In the genomic region with DNA sequence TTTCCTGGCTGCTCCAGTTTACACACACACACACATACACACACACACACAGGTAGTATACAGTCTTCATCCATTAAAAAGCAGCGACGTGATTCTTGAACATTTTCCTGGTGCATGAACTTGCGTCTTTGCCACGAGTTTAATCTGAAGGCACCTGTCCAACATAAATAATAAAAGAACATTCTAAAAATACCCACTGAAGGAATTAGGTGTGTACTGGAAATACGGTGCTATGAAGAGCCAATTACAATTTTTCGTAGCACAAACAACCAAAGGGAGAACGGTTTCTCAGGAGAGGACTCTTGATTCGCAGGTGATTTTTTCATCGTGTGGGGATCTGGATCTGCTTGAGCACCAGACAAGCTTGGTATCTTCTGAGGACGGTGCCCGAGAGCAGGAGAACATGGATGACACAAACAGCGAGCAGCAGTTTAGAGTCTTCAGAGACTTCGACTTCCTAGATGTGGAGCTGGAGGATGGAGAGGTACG, we compare ENCODE assay signal across 17 cellular contexts.
A peak's percentile ranks its signal among the peaks of the same experiment; 100 is the strongest.
DNase-seq lines count a peak whose midpoint lies in the region; ATAC-seq, FAIRE-seq and TF ChIP-seq lines count a peak whose summit lies in the region.
"Had no signal": no experiment of that assay in that cellular context is flagged by ENCODE, and none has a peak within 500 bp of the region (broad histone marks: within the 10 kb centered on the region; RNA-seq: fewer than 3 reads in every experiment).

No MANE protein-coding gene starts in this region.

- FAIRE-seq in endothelial cell of umbilical vein (lab: Jason Lieb, UNC), result peak; percentile 59
- FAIRE-seq: K562 had no signal

- dilution Hi-C loops in endothelial cell of umbilical vein (cut with MboI; ENCODE audit: extremely low pct_ligation_motif_present, low sequenced_read_pairs), result no loop called here

- ATAC-seq in left lung (peak; percentile 80), HG03280 (IDR thresholded peaks at IDR 0.05; ENCODE audit: unreplicated experiment) (no peak), GM18873 (IDR thresholded peaks at IDR 0.05; ENCODE audit: low FRiP score, unreplicated experiment) (no peak)
- ATAC-seq: activated CD8-positive, alpha-beta memory T cell treated with anti-CD3 and anti-CD28 coated beads, Interleukin-2, amount 10 ng/mL, durations not matched to agents 7 days and 5 days; K562 had no signal

- POLR2A ChIA-PET in endothelial cell of umbilical vein (lab: Charles Lee), result interaction anchor here (1.9 kb wide), 1 partner anchor 16 kb away, joined by 4 read pairs; no protein-coding TSS in a partner anchor
- POLR2A ChIA-PET in RWPE1 (lab: Yijun Ruan, JAX; ENCODE audit: low non-redundant PET), result no interaction called here

- BruUV-seq in endothelial cell of umbilical vein (replicated peaks; lab: Mats Ljungman, UMichigan), result no TSS peak

- H3K36me3 ChIP-seq in endothelial cell of umbilical vein (ENCODE audit: control insufficient read depth in 2 of 2, extremely low read depth in 1 of 2, insufficient read depth in 2 of 2, low read length in 2 of 2) (no peaks in the 10 kb centered on the region), left lung (peaks cover 0 to 19% of the 10 kb centered on the region in 2 donors), vagina (peaks cover 0 to 5% of the 10 kb centered on the region in 2 donors)
- H3K36me3 ChIP-seq: cardiac muscle cell had no signal

- peak overlapping the region; percentile 54 for H3K9ac ChIP-seq in endothelial cell of umbilical vein (replicated peaks; ENCODE audit: extremely low read depth, insufficient read depth, low read length)

- peak overlapping the region; percentile 90 for H2AFZ ChIP-seq in endothelial cell of umbilical vein (ENCODE audit: low read depth, low read length)

- intact Hi-C loops in endothelial cell of umbilical vein (cut with micrococcal nuclease), result loop anchor here (2.0 kb wide), 1 partner anchor 285 kb away; a partner anchor contains a TSS
- intact Hi-C loops in left lung (cut with DNase I), result no loop called here
- intact Hi-C loops in vagina (cut with DNase I), result no loop called here

- TF ChIP-seq POLR2A in endothelial cell of umbilical vein (IDR thresholded peaks at IDR 0.05; ENCODE audit: low read depth, low read length), result no peak
- no peak for TF ChIP-seq POLR2A in vagina (IDR thresholded peaks at IDR 0.05)

- H3K4me1 ChIP-seq in endothelial cell of umbilical vein (ENCODE audit: control insufficient read depth, extremely low read depth, insufficient read depth, low read length) (peaks cover 32% of the 10 kb centered on the region), left lung (no peaks in the 10 kb centered on the region), vagina (no peaks in the 10 kb centered on the region)

- no peaks in the 10 kb centered on the region for H3K9me1 ChIP-seq in endothelial cell of umbilical vein (replicated peaks; ENCODE audit: control insufficient read depth, extremely low read depth, insufficient read depth, low read length)

- H3K9me3 ChIP-seq in endothelial cell of umbilical vein (replicated peaks; ENCODE audit: control insufficient read depth, insufficient read depth, low read length), result no peaks in the 10 kb centered on the region
- H3K9me3 ChIP-seq in left lung, result no peaks in the 10 kb centered on the region
- H3K9me3 ChIP-seq in vagina, result no peaks in the 10 kb centered on the region

- TF ChIP-seq CTCF in endothelial cell of umbilical vein (IDR thresholded peaks at IDR 0.05; ENCODE audit: extremely low read depth in 1 of 2, insufficient read depth in 1 of 2, low read depth in 1 of 2, low read length in 2 of 2), result no peak
- no peak for TF ChIP-seq CTCF in left lung (IDR thresholded peaks at IDR 0.05)
- no peak for TF ChIP-seq CTCF in retinal pigment epithelial cell (conservative IDR thresholded peaks at IDR 0.05; ENCODE audit: low read depth, low read length)
- no peak for TF ChIP-seq CTCF in vagina (IDR thresholded peaks at IDR 0.05)
- no peak for TF ChIP-seq CTCF in RWPE1 (conservative IDR thresholded peaks at IDR 0.05; ENCODE audit: low read depth)

- H3K27ac ChIP-seq in endothelial cell of umbilical vein (ENCODE audit: insufficient read depth, low read depth, low read length) (peak overlapping the region; percentile 58), left lung (peak overlapping the region; percentile 74 to 77), vagina (peak overlapping the region; percentile 30), RWPE1 (no peak overlapping the region)
- H3K27ac ChIP-seq: cardiac muscle cell, WERI-Rb-1 had no signal

- H3K4me2 ChIP-seq in endothelial cell of umbilical vein (ENCODE audit: insufficient read depth, low read length), result peak overlapping the region; percentile 89

- H3K27me3 ChIP-seq in endothelial cell of umbilical vein (ENCODE audit: control insufficient read depth in 2 of 2, insufficient read depth in 2 of 2, low read length in 2 of 2) (no peaks in the 10 kb centered on the region), left lung (no peaks in the 10 kb centered on the region), vagina (no peaks in the 10 kb centered on the region)
- H3K27me3 ChIP-seq: cardiac muscle cell had no signal

- peak; percentile 82 for DNase-seq in endothelial cell of umbilical vein (ENCODE audit: low read depth, low spot score)
- no peak for DNase-seq in left lung
- peak; percentile 7 for DNase-seq in retinal pigment epithelial cell (ENCODE audit: low read depth)
- DNase-seq in vagina (ENCODE audit: extremely low spot score in 2 of 2), result no peak
- no peak for DNase-seq in RWPE1 (ENCODE audit: low spot score)
- no peak for DNase-seq in COLO829 (ENCODE audit: low spot score)
- DNase-seq: activated CD8-positive, alpha-beta memory T cell treated with anti-CD3 and anti-CD28 coated beads, Interleukin-2, amount 10 ng/mL, durations not matched to agents 7 days and 5 days; activated naive CD4-positive, alpha-beta T cell treated with anti-CD3 and anti-CD28 coated beads, Interleukin-2, amount 50 U/mL, for 16 hours; C1 segment of cervical spinal cord; NCI-H1092 treated with DMSO at 0.1 percent for 48 hours; NCI-H226; stimulated activated CD4-positive, alpha-beta T cell treated with anti-CD3 and anti-CD28 coated beads, Interleukin-12 subunit alpha, Interleukin-12 subunit beta, amount 100 ng/mL, for 4 hours; WERI-Rb-1 had no signal

- no peaks in the 10 kb centered on the region for H3K79me2 ChIP-seq in endothelial cell of umbilical vein (ENCODE audit: control insufficient read depth, insufficient read depth, low read length)

- CTCF ChIA-PET in endothelial cell of umbilical vein (lab: Charles Lee), result interaction anchor here (0.8 to 3.1 kb wide), 7 partner anchors 8 to 223 kb away, joined by 3 to 41 read pairs (median 6); a partner anchor contains a TSS
- CTCF ChIA-PET in RWPE1 (lab: Yijun Ruan, JAX), result interaction anchor here (0.6 kb wide), 1 partner anchor 18 kb away, joined by 3 read pairs; no protein-coding TSS in a partner anchor

- peak overlapping the region in 1 of 3 experiments; percentile 65 for H3K4me3 ChIP-seq in endothelial cell of umbilical vein (replicated peaks in 1 of 3; ENCODE audit: insufficient read depth in 1 of 3, low read depth in 1 of 3, low read length in 3 of 3)
- peak overlapping the region; percentile 4 to 32 for H3K4me3 ChIP-seq in left lung
- H3K4me3 ChIP-seq in retinal pigment epithelial cell (ENCODE audit: low read length), result no peak overlapping the region
- H3K4me3 ChIP-seq in vagina, result peak overlapping the region; percentile 3 to 21
- H3K4me3 ChIP-seq: cardiac muscle cell, K562 had no signal

- no peaks in the 10 kb centered on the region for H4K20me1 ChIP-seq in endothelial cell of umbilical vein (replicated peaks; ENCODE audit: control insufficient read depth, extremely low read depth, insufficient read depth, low read length)

TF ChIP-seq in endothelial cell of umbilical vein, 7 proteins besides CTCF, POLR2A, EP300 and RAD21:
- TF ChIP-seq MYC (IDR thresholded peaks at IDR 0.05; ENCODE audit: low read depth, low read length), result no peak
- TF ChIP-seq EZH2 (IDR thresholded peaks at IDR 0.05; ENCODE audit: borderline replicate concordance, low read depth, low read length, severe bottlenecking), result no peak
- TF ChIP-seq, protein P1, sequence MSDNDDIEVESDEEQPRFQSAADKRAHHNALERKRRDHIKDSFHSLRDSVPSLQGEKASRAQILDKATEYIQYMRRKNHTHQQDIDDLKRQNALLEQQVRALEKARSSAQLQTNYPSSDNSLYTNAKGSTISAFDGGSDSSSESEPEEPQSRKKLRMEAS (IDR thresholded peaks at IDR 0.05; ENCODE audit: insufficient read depth, insufficient read length), result no peak
- TF ChIP-seq JUN (IDR thresholded peaks at IDR 0.05; ENCODE audit: borderline replicate concordance, insufficient read depth, insufficient read length, low read depth), result no peak
- TF ChIP-seq FOS (IDR thresholded peaks at IDR 0.05; ENCODE audit: borderline replicate concordance, insufficient read depth, low read length), result no peak
- no peak for TF ChIP-seq GATA2 (IDR thresholded peaks at IDR 0.05; ENCODE audit: insufficient read depth, insufficient read length, low read depth, low read length)
- no peak for TF ChIP-seq POLR2AphosphoS5 (IDR thresholded peaks at IDR 0.05; ENCODE audit: insufficient read depth, low read depth, low read length)

Comparison
In these comparisons a context has a peak if more than half of its experiments do, and no peak if none do; other contexts are left out.
1. DNase-seq: peak in endothelial cell of umbilical vein (single experiment) and retinal pigment epithelial cell (single experiment); none in left lung (0 of 2), vagina (0 of 2), RWPE1 (single experiment) and COLO829 (single experiment).